In genomic region chr11:93741882-93742226, GRCh38 we compare ENCODE assay signal across 8 cellular contexts. TPM values are rescaled to one million over a fixed set of nuclear protein-coding genes. Genes with fewer than 3 reads are reported as not detected.
DNase-seq lines count a peak whose midpoint lies in the region; ATAC-seq, FAIRE-seq and TF ChIP-seq lines count a peak whose summit lies in the region.

No MANE protein-coding gene starts in this region.

- no peak for TF ChIP-seq CTCF in GM12875 (IDR thresholded peaks at IDR 0.05; ENCODE audit: borderline replicate concordance, insufficient read depth, low read depth, low read length)
- TF ChIP-seq CTCF in H1 (IDR thresholded peaks at IDR 0.05; ENCODE audit: control extremely low read depth in 1 of 3, insufficient read depth in 1 of 3, low read depth in 1 of 3, low read length in 3 of 3) = no peak

- H2BK20ac ChIP-seq in H1 (ENCODE audit: low read length) = no peak overlapping the region

- H3K27me3 ChIP-seq in H1 (replicated peaks in 1 of 4; ENCODE audit: control insufficient read depth in 3 of 4, extremely low read depth in 1 of 4, insufficient read depth in 3 of 4, low read length in 3 of 4) = no peaks in the 10 kb centered on the region
- no peaks in the 10 kb centered on the region for H3K27me3 ChIP-seq in mononuclear cell (ENCODE audit: insufficient read depth, low read length)
- H3K27me3 ChIP-seq in aorta (ENCODE audit: control insufficient read depth in 1 of 2, insufficient read depth in 2 of 2, low read length in 1 of 2) = no peaks in the 10 kb centered on the region

- H3K27ac ChIP-seq in H1 (ENCODE audit: low read depth, low read length) (peak overlapping the region; percentile 74), aorta (ENCODE audit: low read depth in 1 of 2, low read length in 2 of 2) (peak overlapping the region; percentile 38 to 91)

- H3K56ac ChIP-seq in H1 (replicated peaks; ENCODE audit: insufficient read length, low read depth, low read length) = peak overlapping the region; percentile 13

- no peak overlapping the region for H2BK12ac ChIP-seq in H1 (ENCODE audit: low read depth, low read length)

- peaks cover 18 to 71% of the 10 kb centered on the region in 2 experiments for H3K79me2 ChIP-seq in H1 (ENCODE audit: control insufficient read depth in 1 of 2, insufficient read depth in 2 of 2, low read length in 2 of 2)

- no peak overlapping the region for H2BK15ac ChIP-seq in H1 (ENCODE audit: low read length)

- FAIRE-seq in RCC 7860 (lab: Jason Lieb, UNC) = no peak
- no peak for FAIRE-seq in H1 (lab: Jason Lieb, UNC)

- TF ChIP-seq RAD21 in H1 (IDR thresholded peaks at IDR 0.05 in 1 of 2, conservative IDR thresholded peaks at IDR 0.05 in 1 of 2; ENCODE audit: low read depth in 2 of 2, low read length in 2 of 2) = no peak

- no peak overlapping the region for H4K91ac ChIP-seq in H1 (replicated peaks; ENCODE audit: insufficient read length, low read length)

- 0 out of 2 replicates have a peak overlapping the region, but pooled peaks have one; percentile 57 for H3K18ac ChIP-seq in H1 (ENCODE audit: extremely low read depth, low read length)

- no peaks in the 10 kb centered on the region; the same call in 1 of the 2 replicates for H3K23me2 ChIP-seq in H1 (ENCODE audit: low read depth, low read length)

- H3K4ac ChIP-seq in H1 (replicated peaks; ENCODE audit: insufficient read length, low read depth, low read length) = no peak overlapping the region

- H2BK5ac ChIP-seq in H1 (ENCODE audit: low read depth, low read length) = peak overlapping the region; percentile 5; the same call in 1 of the 2 replicates

- peak overlapping the region; percentile 80 to 98 (median 91) for H3K9ac ChIP-seq in H1 (replicated peaks in 1 of 4; ENCODE audit: extremely low read depth in 1 of 4, low read depth in 3 of 4, low read length in 3 of 4)

- peak; percentile 72 for DNase-seq in ACHN
- peak; percentile 17 for DNase-seq in RCC 7860 (ENCODE audit: low spot score)
- DNase-seq in H1 (ENCODE audit: low read depth in 1 of 2, low spot score in 2 of 2) = no peak
- no peak for DNase-seq in aorta

- peaks cover 4 to 8% of the 10 kb centered on the region in 2 experiments for H4K20me1 ChIP-seq in H1 (replicated peaks in 1 of 2; ENCODE audit: control insufficient read depth in 1 of 2, insufficient read depth in 2 of 2, low read length in 2 of 2)

- peak overlapping the region; percentile 74; the same call in 1 of the 2 replicates for H2AFZ ChIP-seq in H1 (ENCODE audit: low read length)

- intact Hi-C loops in aorta (cut with DNase I) = loop anchor here (2.0 to 5.0 kb wide), 3 partner anchors 40 to 80 kb away; partner anchors contain the start of genes MED17 (in 2 of the 2) and CEP295 (in 1 of the 2)

- POLR2A ChIA-PET in H1 (lab: Charles Lee; ENCODE audit: partially characterized antibody) = interaction anchor here (0.6 to 16.4 kb wide), 30 partner anchors 10 to 552 kb away, joined by 3 to 495 read pairs (median 6); partner anchors contain the start of genes CEP295, MED17, PANX1 and SLC36A4

- H3K14ac ChIP-seq in H1 (ENCODE audit: insufficient read length) = no peak overlapping the region

- CTCF ChIA-PET in H1 (lab: Charles Lee; ENCODE audit: partially characterized antibody) = interaction anchor here (0.6 to 1.9 kb wide), 2 partner anchors 23 to 42 kb away, joined by 3 to 10 read pairs; partner anchors contain the start of gene MED17

- no peak for TF ChIP-seq EP300 in H1 (IDR thresholded peaks at IDR 0.05; ENCODE audit: borderline replicate concordance in 1 of 2, low read depth in 2 of 2, low read length in 2 of 2)

- WGBS in H1 (ENCODE audit: extremely low coverage in 1 of 2, insufficient coverage in 1 of 2, insufficient read length in 1 of 2, insufficient replicate concordance in 2 of 2, low coverage in 1 of 2, low lambda C conversion rate in 2 of 2, missing lambda C conversion rate in 1 of 2), 2 experiments = 8% methylated on average over 8 of the region's 8 CpGs; no CpG with 5 or more reads in 1 of the 2 experiments
- WGBS in aorta, 2 donors = 0 to 1% methylated on average over 8 of the region's 8 CpGs

- ATAC-seq in HG03066 (IDR thresholded peaks at IDR 0.05; ENCODE audit: low read depth, unreplicated experiment) (peak; percentile 10), aorta (ENCODE audit: low FRiP score) (peak; percentile 49), GM19023 (IDR thresholded peaks at IDR 0.05; ENCODE audit: unreplicated experiment) (no peak)

- no peak overlapping the region for H2AK5ac ChIP-seq in H1 (ENCODE audit: low read depth, low read length)

- TF ChIP-seq POLR2A in H1 (IDR thresholded peaks at IDR 0.05; ENCODE audit: control extremely low read depth in 1 of 2, low read depth in 2 of 2, low read length in 2 of 2) = no peak

- in situ Hi-C loops in ACHN (cut with HindIII; ENCODE audit: low pct_ligation_motif_present, low pct_unique_long_range_greater_than_20kb, low sequenced_read_pairs) = no loop called here

- H3K36me3 ChIP-seq in H1 (ENCODE audit: control insufficient read depth in 2 of 4, insufficient read depth in 4 of 4, low read length in 3 of 4) (peaks cover 12 to 40% (median 29%) of the 10 kb centered on the region in 4 experiments), aorta (ENCODE audit: control insufficient read depth in 1 of 2, insufficient read depth in 2 of 2, low read length in 1 of 2) (no peaks in the 10 kb centered on the region)

- H3K23ac ChIP-seq in H1 (ENCODE audit: insufficient read length) = no peak overlapping the region

- H4K8ac ChIP-seq in H1 (ENCODE audit: extremely low read depth, insufficient read depth, low read length) = peak overlapping the region; percentile 81; the same call in 1 of the 2 replicates

- peak overlapping the region; percentile 29 for H4K5ac ChIP-seq in H1 (ENCODE audit: insufficient read length, low read depth, low read length)

- H3K79me1 ChIP-seq in H1 (ENCODE audit: low read depth, low read length) = no peaks in the 10 kb centered on the region; the same call in 1 of the 2 replicates

- H3K4me3 ChIP-seq in GM12875 (ENCODE audit: low read depth, low read length) = peak overlapping the region; percentile 68
- peak overlapping the region; percentile 91 to 100 (median 98) for H3K4me3 ChIP-seq in H1 (ENCODE audit: extremely low read depth in 1 of 4, insufficient read depth in 2 of 4, low read depth in 3 of 4, low read length in 4 of 4)
- peak overlapping the region; percentile 78 for H3K4me3 ChIP-seq in mononuclear cell (ENCODE audit: low read length)
- peak overlapping the region; percentile 18 to 59 for H3K4me3 ChIP-seq in aorta (ENCODE audit: low read length in 2 of 2)

- H2BK120ac ChIP-seq in H1 (replicated peaks; ENCODE audit: low read depth, low read length) = no peak overlapping the region

- H3K4me1 ChIP-seq in H1 (replicated peaks in 1 of 4; ENCODE audit: control insufficient read depth in 3 of 4, insufficient read depth in 4 of 4, low read length in 3 of 4) (peaks cover 3 to 9% (median 6%) of the 10 kb centered on the region in 4 experiments; a peak in 6 of 7 replicates), mononuclear cell (ENCODE audit: insufficient read depth, low read length) (peaks cover 32% of the 10 kb centered on the region), aorta (ENCODE audit: control insufficient read depth in 1 of 2, insufficient read depth in 2 of 2, low read length in 2 of 2) (no peaks in the 10 kb centered on the region)

- peak overlapping the region; percentile 64 to 96 for H3K4me2 ChIP-seq in H1 (ENCODE audit: insufficient read depth in 1 of 2, low read depth in 2 of 2, low read length in 2 of 2)

- H3K9me3 ChIP-seq in H1 (ENCODE audit: insufficient read depth in 2 of 2, low read depth in 1 of 2, low read length in 1 of 2) (no peaks in the 10 kb centered on the region), mononuclear cell (ENCODE audit: low read depth, low read length) (no peaks in the 10 kb centered on the region), aorta (ENCODE audit: control insufficient read depth, low read length) (no peaks in the 10 kb centered on the region)

TF ChIP-seq in H1, 55 proteins besides CTCF, POLR2A, EP300 and RAD21 (continues in another document):
- TF ChIP-seq CEBPB (IDR thresholded peaks at IDR 0.05; ENCODE audit: low read depth, low read length) = peak; percentile 12; the same call in 1 of the 2 replicates

RNA-seq across cellular contexts. Expression of gene C11orf54, which starts 0.4 kb away (rescaled TPM):
- total RNA-seq in H1 (2021; fragmentation: NEBNext Ultra II Directional; extraction: Animal tissue kit (Norgen Biotek cat#: 25700)) = 21.5 and 24.5 TPM in 2 replicates
- 3.9 and 14.7 TPM in 2 replicates for polyA plus RNA-seq in H1 (2011; rRNA removed)
- 12.6 TPM for polyA plus RNA-seq in H1 (2011; cell fraction: cytosol; rRNA removed)
- polyA plus RNA-seq in H1 (2011; cell fraction: nucleus; rRNA removed) = 2.6 TPM
- 9.6 to 25.4 TPM (median 13.4 TPM) in 4 replicates for polyA plus RNA-seq in H1 (2012, experiment 1 of 2)
- 2.5 TPM for polyA plus RNA-seq in H1 (2012, experiment 2 of 2)
- 12.0 TPM for polyA plus RNA-seq in H1 (2013, experiment 1 of 2)
- 11.7 TPM for polyA plus RNA-seq in H1 (2013, experiment 2 of 2)
- 7.6 and 14.9 TPM in 2 replicates for polyA minus RNA-seq in H1 (2011; rRNA and poly(A)+ RNA removed)
- 7.9 TPM for polyA minus RNA-seq in H1 (2011; cell fraction: cytosol; rRNA and poly(A)+ RNA removed)
- polyA minus RNA-seq in H1 (2011; cell fraction: nucleus; rRNA and poly(A)+ RNA removed) = 12.8 TPM
- total RNA-seq in mononuclear cell = 9.8 TPM
- 10 to 100 TPM; 26.3 to 31.2 TPM for total RNA-seq in aorta
- 10 to 100 TPM; 23.1 to 31.2 TPM for polyA plus RNA-seq in aorta

RNA-seq across cellular contexts. Expression of gene TAF1D, which starts 0.6 kb away (rescaled TPM):
- 202 and 212 TPM in 2 replicates for total RNA-seq in H1 (2021; fragmentation: NEBNext Ultra II Directional; extraction: Animal tissue kit (Norgen Biotek cat#: 25700))
- polyA plus RNA-seq in H1 (2011; rRNA removed) (45.8 and 64.7 TPM in 2 replicates), aorta (100 to 1,000 TPM; 121 to 152 TPM)
- 114 TPM for polyA plus RNA-seq in H1 (2011; cell fraction: cytosol; rRNA removed)
- polyA plus RNA-seq in H1 (2011; cell fraction: nucleus; rRNA removed) = 63.1 TPM
- polyA plus RNA-seq in H1 (2012, experiment 1 of 2) = 63.0 to 156 TPM (median 74.1 TPM) in 4 replicates
- 28.4 TPM for polyA plus RNA-seq in H1 (2012, experiment 2 of 2)
- 252 TPM for polyA plus RNA-seq in H1 (2013, experiment 1 of 2)
- polyA plus RNA-seq in H1 (2013, experiment 2 of 2) = 227 TPM
- polyA minus RNA-seq in H1 (2011; rRNA and poly(A)+ RNA removed) = 71.9 and 81.3 TPM in 2 replicates
- polyA minus RNA-seq in H1 (2011; cell fraction: cytosol; rRNA and poly(A)+ RNA removed) = 61.6 TPM
- 339 TPM for polyA minus RNA-seq in H1 (2011; cell fraction: nucleus; rRNA and poly(A)+ RNA removed)
- total RNA-seq in mononuclear cell (229 TPM), aorta (100 to 1,000 TPM; 110 to 111 TPM)

RNA-seq across cellular contexts. Expression of gene MED17, which starts 42.2 kb away (rescaled TPM):
- total RNA-seq in H1 (2021; fragmentation: NEBNext Ultra II Directional; extraction: Animal tissue kit (Norgen Biotek cat#: 25700)) = 30.4 and 33.7 TPM in 2 replicates
- polyA plus RNA-seq in H1 (2011; rRNA removed) (8.0 and 8.8 TPM in 2 replicates), aorta (10 to 100 TPM in 1 of 2 donors, 1 to 10 TPM in 1; 8.9 to 12.5 TPM)
- polyA plus RNA-seq in H1 (2011; cell fraction: cytosol; rRNA removed) = 9.8 TPM
- 15.3 TPM for polyA plus RNA-seq in H1 (2011; cell fraction: nucleus; rRNA removed)
- 11.4 to 20.0 TPM (median 15.0 TPM) in 4 replicates for polyA plus RNA-seq in H1 (2012, experiment 1 of 2)
- 2.8 TPM for polyA plus RNA-seq in H1 (2012, experiment 2 of 2)
- 16.0 TPM for polyA plus RNA-seq in H1 (2013, experiment 1 of 2)
- 15.3 TPM for polyA plus RNA-seq in H1 (2013, experiment 2 of 2)
- 19.8 and 20.5 TPM in 2 replicates for polyA minus RNA-seq in H1 (2011; rRNA and poly(A)+ RNA removed)
- polyA minus RNA-seq in H1 (2011; cell fraction: cytosol; rRNA and poly(A)+ RNA removed) = 10.5 TPM
- polyA minus RNA-seq in H1 (2011; cell fraction: nucleus; rRNA and poly(A)+ RNA removed) = 50.3 TPM
- total RNA-seq in mononuclear cell (48.0 TPM), aorta (10 to 100 TPM; 30.9 to 33.1 TPM)

Comparison
In these comparisons a context has a peak if more than half of its experiments do, and no peak if none do; other contexts are left out.
1. DNase-seq: peak in ACHN (single experiment) and RCC 7860 (single experiment); none in H1 (0 of 2) and aorta (0 of 2).
2. H3K4me3 ChIP-seq: peak in every context shown above with its lines; median percentile 98 in H1; 78 in mononuclear cell; 68 in GM12875; 38 in aorta.